Comparison of ENCODE assay signal across 8 cellular contexts in genomic region chr6:83853968-83854501, GRCh38. TPM values are rescaled to one million over a fixed set of nuclear protein-coding genes. Genes with fewer than 3 reads are reported as not detected.
A peak's percentile ranks its signal among the peaks of the same experiment; 100 is the strongest.
DNase-seq lines count a peak whose midpoint lies in the region; ATAC-seq, FAIRE-seq and TF ChIP-seq lines count a peak whose summit lies in the region.

No MANE protein-coding gene starts in this region.

- dilution Hi-C loops in IMR-90 (cut with HindIII; ENCODE audit: low sequenced_read_pairs, unreplicated experiment) = no loop called here

- DNase-seq in Calu3 = no peak
- no peak for DNase-seq in IMR-90
- no peak for DNase-seq in bronchial epithelial cell (ENCODE audit: low read depth)
- no peak for DNase-seq in nephron progenitor cell
- no peak for DNase-seq in HAP-1 (ENCODE audit: low spot score in 2 of 2)
- DNase-seq in SIG-M5 treated with dmso at 0.1 percent for 504 hours (lab: John Stamatoyannopoulos, UW; ENCODE audit: unreplicated experiment) = no peak
- DNase-seq in NCI-H187 (lab: John Stamatoyannopoulos, UW) = no peak
- DNase-seq in Caco-2 = no peak

- no peak for TF ChIP-seq RAD21 in IMR-90 (IDR thresholded peaks at IDR 0.05; ENCODE audit: low read length)

- no peaks in the 10 kb centered on the region for H3K36me3 ChIP-seq in IMR-90 (ENCODE audit: control insufficient read depth, insufficient read depth, low read length)
- H3K36me3 ChIP-seq in bronchial epithelial cell (ENCODE audit: control insufficient read depth, insufficient read depth, low read length) = no peaks in the 10 kb centered on the region
- H3K36me3 ChIP-seq in HAP-1 (replicated peaks) = no peaks in the 10 kb centered on the region
- no peaks in the 10 kb centered on the region for H3K36me3 ChIP-seq in Caco-2 (ENCODE audit: control insufficient read depth, insufficient read depth, low read length)

- no peak overlapping the region for H2BK120ac ChIP-seq in IMR-90 (ENCODE audit: low read depth, low read length)

- TF ChIP-seq POLR2A in IMR-90 (IDR thresholded peaks at IDR 0.05; ENCODE audit: low read depth, low read length) = no peak

- H2BK20ac ChIP-seq in IMR-90 (ENCODE audit: low read depth, low read length) = no peak overlapping the region

- no peak overlapping the region for H2AK9ac ChIP-seq in IMR-90 (replicated peaks; ENCODE audit: low read depth, low read length, poor library complexity)

- no peak overlapping the region for H3K27ac Mint-ChIP-seq in Calu3 (ENCODE audit: unreplicated experiment)
- H3K27ac Mint-ChIP-seq in nephron progenitor cell = no peak overlapping the region
- no peak overlapping the region for H3K27ac Mint-ChIP-seq in Caco-2 (ENCODE audit: unreplicated experiment)

- WGBS in IMR-90 (ENCODE audit: extremely low coverage in 2 of 2, insufficient read length in 1 of 2), 2 experiments = 43% methylated on average over 1 of the region's 20 CpGs; no CpG with 5 or more reads in 1 of the 2 experiments

- no peaks in the 10 kb centered on the region for H3K9me3 Mint-ChIP-seq in Calu3 (ENCODE audit: low read depth, unreplicated experiment)
- no peaks in the 10 kb centered on the region for H3K9me3 Mint-ChIP-seq in nephron progenitor cell
- H3K9me3 Mint-ChIP-seq in Caco-2 (ENCODE audit: unreplicated experiment) = no peaks in the 10 kb centered on the region

- H4K8ac ChIP-seq in IMR-90 (ENCODE audit: low read depth in 2 of 2, low read length in 2 of 2) = no peak overlapping the region

- TF ChIP-seq CTCF in Calu3 (IDR thresholded peaks at IDR 0.05; ENCODE audit: unreplicated experiment) (no peak), IMR-90 (conservative IDR thresholded peaks at IDR 0.05; ENCODE audit: low read depth, low read length) (no peak), bronchial epithelial cell (IDR thresholded peaks at IDR 0.05; ENCODE audit: insufficient read depth, low read length, severe bottlenecking) (no peak), nephron progenitor cell (IDR thresholded peaks at IDR 0.05) (no peak), Caco-2 (IDR thresholded peaks at IDR 0.05; ENCODE audit: insufficient read depth in 1 of 2, low read depth in 1 of 2, low read length in 1 of 2, severe bottlenecking in 1 of 2, unreplicated experiment in 1 of 2) (no peak)

- H3K4me3 Mint-ChIP-seq in Calu3 (ENCODE audit: low read depth, unreplicated experiment) = peak overlapping the region; percentile 82
- peak overlapping the region; percentile 86 for H3K4me3 Mint-ChIP-seq in nephron progenitor cell
- no peak overlapping the region for H3K4me3 Mint-ChIP-seq in Caco-2 (ENCODE audit: unreplicated experiment)

- H3K4me2 ChIP-seq in IMR-90 (ENCODE audit: low read depth, low read length) = peak overlapping the region; percentile 35; the same call in 1 of the 2 replicates

- no peak overlapping the region for H3K23ac ChIP-seq in IMR-90 (ENCODE audit: low read depth, low read length)

- no peak for FAIRE-seq in bronchial epithelial cell (lab: Jason Lieb, UNC)

- no peak overlapping the region for H4K5ac ChIP-seq in IMR-90 (ENCODE audit: low read depth, low read length)

- H3K4ac ChIP-seq in IMR-90 (ENCODE audit: low read depth, low read length) = no peak overlapping the region

- POLR2A ChIA-PET in IMR-90 (lab: Charles Lee; ENCODE audit: unreplicated experiment) (no interaction called here), Caco-2 (lab: Charles Lee) (no interaction called here)

- no peak overlapping the region for H3K14ac ChIP-seq in IMR-90 (replicated peaks; ENCODE audit: low read depth, low read length)

- no peak overlapping the region for H2BK5ac ChIP-seq in IMR-90 (ENCODE audit: low read depth, low read length, poor library complexity, severe bottlenecking)

- CTCF ChIA-PET in Calu3 (lab: Charles Lee) = no interaction called here
- CTCF ChIA-PET in IMR-90 (lab: Yijun Ruan, JAX) = no interaction called here
- CTCF ChIA-PET in Caco-2 (lab: Charles Lee) = no interaction called here

- H3K27me3 Mint-ChIP-seq in Calu3 (ENCODE audit: unreplicated experiment) (peaks cover 45% of the 10 kb centered on the region), nephron progenitor cell (ENCODE audit: low read depth, poor library complexity) (peaks cover 80% of the 10 kb centered on the region), Caco-2 (ENCODE audit: insufficient read depth, unreplicated experiment) (peaks cover 10% of the 10 kb centered on the region)

- no peaks in the 10 kb centered on the region for H4K20me1 ChIP-seq in IMR-90 (ENCODE audit: insufficient read depth, low read length)

- no peak overlapping the region for H4K91ac ChIP-seq in IMR-90 (ENCODE audit: insufficient read depth, low read depth, low read length)

- H3K79me1 ChIP-seq in IMR-90 (ENCODE audit: low read depth in 1 of 2, low read length in 2 of 2) = no peaks in the 10 kb centered on the region

- no peak overlapping the region for H3K18ac ChIP-seq in IMR-90 (ENCODE audit: low read depth, low read length)

- H3K27me3 ChIP-seq in IMR-90 (ENCODE audit: control insufficient read depth, insufficient read depth, low read length) = peaks cover 21% of the 10 kb centered on the region
- no peaks in the 10 kb centered on the region for H3K27me3 ChIP-seq in bronchial epithelial cell (ENCODE audit: control insufficient read depth, insufficient read depth, low read length)
- peaks cover 39% of the 10 kb centered on the region for H3K27me3 ChIP-seq in HAP-1 (ENCODE audit: low read depth)
- no peaks in the 10 kb centered on the region for H3K27me3 ChIP-seq in Caco-2 (replicated peaks; ENCODE audit: control insufficient read depth, insufficient read depth, low read length)

- H3K36me3 Mint-ChIP-seq in Calu3 (ENCODE audit: insufficient read depth, unreplicated experiment) (peaks cover 10% of the 10 kb centered on the region), nephron progenitor cell (ENCODE audit: low read depth) (no peaks in the 10 kb centered on the region), Caco-2 (ENCODE audit: insufficient read depth, unreplicated experiment) (no peaks in the 10 kb centered on the region)

- H3K9me1 ChIP-seq in IMR-90 (ENCODE audit: insufficient read depth, low read length) = no peaks in the 10 kb centered on the region

- H3K9me3 ChIP-seq in IMR-90 (ENCODE audit: control insufficient read depth, insufficient read depth, low read length) (no peaks in the 10 kb centered on the region), HAP-1 (no peaks in the 10 kb centered on the region), Caco-2 (no peaks in the 10 kb centered on the region)

- no peak overlapping the region for H3K9ac ChIP-seq in IMR-90 (ENCODE audit: low read depth, low read length)

- H3K56ac ChIP-seq in IMR-90 (ENCODE audit: extremely low read depth, insufficient read depth, low read length) = no peak overlapping the region

- no peak for ATAC-seq in IMR-90 (ENCODE audit: low read depth)

- H3K4me1 Mint-ChIP-seq in Calu3 (ENCODE audit: low read depth, unreplicated experiment) (peaks cover 9% of the 10 kb centered on the region), nephron progenitor cell (peaks cover 19% of the 10 kb centered on the region), Caco-2 (ENCODE audit: low read depth, unreplicated experiment) (no peaks in the 10 kb centered on the region)

- no TSS peak for BruUV-seq in Calu3 (replicated peaks; lab: Mats Ljungman, UMichigan)
- BruUV-seq in IMR-90 (replicated peaks; lab: Mats Ljungman, UMichigan) = no TSS peak
- BruUV-seq in Caco-2 (replicated peaks; lab: Mats Ljungman, UMichigan) = no TSS peak

- H2AFZ ChIP-seq in IMR-90 (replicated peaks; ENCODE audit: low read length, poor library complexity) = peak overlapping the region; percentile 80

- peak overlapping the region; percentile 37 for H3K4me3 ChIP-seq in IMR-90 (ENCODE audit: insufficient read depth, low read depth, low read length)
- peak overlapping the region; percentile 44 for H3K4me3 ChIP-seq in bronchial epithelial cell (ENCODE audit: low read depth, low read length)
- H3K4me3 ChIP-seq in HAP-1 = no peak overlapping the region
- no peak overlapping the region for H3K4me3 ChIP-seq in Caco-2 (ENCODE audit: low read depth, low read length)

- H3K27ac ChIP-seq in IMR-90 (ENCODE audit: insufficient read depth, low read length) = no peak overlapping the region

- H2BK15ac ChIP-seq in IMR-90 (ENCODE audit: low read depth, low read length) = no peak overlapping the region

- intact Hi-C loops in Calu3 (cut with micrococcal nuclease; ENCODE audit: unreplicated experiment) (no loop called here), IMR-90 (cut with micrococcal nuclease) (no loop called here), Caco-2 (cut with micrococcal nuclease; ENCODE audit: unreplicated experiment) (no loop called here)

- no peaks in the 10 kb centered on the region for H3K4me1 ChIP-seq in IMR-90 (ENCODE audit: control insufficient read depth, insufficient read depth, low read length)
- H3K4me1 ChIP-seq in HAP-1 = 0 out of 2 replicates have a peak, but pooled peaks cover under 1% of the 10 kb centered on the region
- H3K4me1 ChIP-seq in Caco-2 = 0 out of 2 replicates have a peak, but pooled peaks cover 2% of the 10 kb centered on the region

- in situ Hi-C loops in IMR-90 (cut with MboI; ENCODE audit: low sequenced_read_pairs) (no loop called here), HAP-1 (cut with MboI; ENCODE audit: low sequenced_read_pairs) (no loop called here)

- H2AK5ac ChIP-seq in IMR-90 (ENCODE audit: low read depth, low read length) = no peak overlapping the region

TF ChIP-seq in IMR-90, 13 proteins besides CTCF, POLR2A, EP300 and RAD21:
- TF ChIP-seq CHD1 (IDR thresholded peaks at IDR 0.05; ENCODE audit: low read depth, low read length) (no peak), CEBPB (IDR thresholded peaks at IDR 0.05; ENCODE audit: low read depth, low read length) (no peak), RFX5 (IDR thresholded peaks at IDR 0.05; ENCODE audit: low read depth, low read length) (no peak), RCOR1 (IDR thresholded peaks at IDR 0.05; ENCODE audit: insufficient replicate concordance, low read length) (no peak), NFE2L2 (IDR thresholded peaks at IDR 0.05; ENCODE audit: low read depth, low read length) (no peak), SMC3 (IDR thresholded peaks at IDR 0.05; ENCODE audit: low read depth, low read length) (no peak)
TF ChIP-seq in IMR-90: peak in this region for 0.

RNA-seq across cellular contexts. Expression of gene RIPPLY2, which starts 0.9 kb away (rescaled TPM):
- total RNA-seq in Calu3 (2022) = 0.31 TPM in 1 of 2 replicates, not detected in the other
- total RNA-seq in IMR-90 (2012; rRNA removed) = not detected in 2 replicates
- polyA plus RNA-seq in IMR-90 (2012; rRNA removed) = 0.32 TPM in 1 of 2 replicates, not detected in the other
- 0.17 TPM in 1 of 2 replicates, not detected in the other for polyA plus RNA-seq in IMR-90 (2012; cell fraction: cytosol; rRNA removed)
- not detected in 2 replicates for polyA plus RNA-seq in IMR-90 (2012; cell fraction: nucleus; rRNA removed; ENCODE audit: low replicate concordance)
- not detected in 2 replicates for total RNA-seq in bronchial epithelial cell
- total RNA-seq in Caco-2 (2022) = not detected in 2 replicates

RNA-seq across cellular contexts. Expression of gene CYB5R4, which starts 5.5 kb away (rescaled TPM):
- total RNA-seq in Calu3 (2022) (23.3 and 28.3 TPM in 2 replicates), IMR-90 (2012; rRNA removed) (4.7 and 6.1 TPM in 2 replicates), bronchial epithelial cell (4.7 and 5.4 TPM in 2 replicates), Caco-2 (2022) (23.2 and 23.7 TPM in 2 replicates)
- 2.7 and 3.2 TPM in 2 replicates for polyA plus RNA-seq in IMR-90 (2012; rRNA removed)
- 1.1 and 1.4 TPM in 2 replicates for polyA plus RNA-seq in IMR-90 (2012; cell fraction: cytosol; rRNA removed)
- 0.35 and 1.9 TPM in 2 replicates for polyA plus RNA-seq in IMR-90 (2012; cell fraction: nucleus; rRNA removed; ENCODE audit: low replicate concordance)

Comparison
In these comparisons a context has a peak if more than half of its experiments do, and no peak if none do; other contexts are left out.
1. H3K4me3 ChIP-seq: peak in IMR-90 (single experiment) and bronchial epithelial cell (single experiment); none in HAP-1 (single experiment) and Caco-2 (single experiment).